Comparison of ENCODE assay signal across 1 cellular context in the genomic region with DNA sequence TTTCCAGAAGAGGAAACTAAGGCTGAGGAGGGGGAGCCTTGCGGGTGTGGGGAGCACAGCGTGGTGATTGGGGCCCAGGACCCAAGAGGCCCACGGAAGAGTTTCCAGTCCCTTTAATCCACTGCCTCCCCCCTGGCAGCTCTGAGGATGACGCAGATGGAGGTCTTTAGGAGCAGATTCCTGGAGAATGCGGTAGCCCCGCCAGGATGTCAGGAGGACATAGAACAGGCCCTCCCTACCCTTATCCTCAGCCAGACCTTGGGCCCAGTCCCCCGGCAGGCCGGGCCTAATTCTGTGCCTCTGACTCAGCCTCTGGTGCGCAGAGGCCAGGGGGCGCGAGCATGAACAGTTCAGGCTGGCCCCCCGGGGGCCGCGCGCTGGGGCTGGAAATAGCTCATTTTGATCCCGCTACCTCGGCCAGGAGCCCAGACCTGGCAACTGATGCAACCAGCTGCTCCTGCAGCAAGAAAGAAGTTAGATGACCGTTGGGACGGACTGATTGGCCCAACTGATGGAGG.
TF ChIP-seq lines count a peak whose summit lies in the region.

No MANE protein-coding gene starts in this region.

TF ChIP-seq in HEK293, 187 proteins besides CTCF, POLR2A, EP300 and RAD21 (continued from another document and continues in another):
- TF ChIP-seq, protein P1, sequence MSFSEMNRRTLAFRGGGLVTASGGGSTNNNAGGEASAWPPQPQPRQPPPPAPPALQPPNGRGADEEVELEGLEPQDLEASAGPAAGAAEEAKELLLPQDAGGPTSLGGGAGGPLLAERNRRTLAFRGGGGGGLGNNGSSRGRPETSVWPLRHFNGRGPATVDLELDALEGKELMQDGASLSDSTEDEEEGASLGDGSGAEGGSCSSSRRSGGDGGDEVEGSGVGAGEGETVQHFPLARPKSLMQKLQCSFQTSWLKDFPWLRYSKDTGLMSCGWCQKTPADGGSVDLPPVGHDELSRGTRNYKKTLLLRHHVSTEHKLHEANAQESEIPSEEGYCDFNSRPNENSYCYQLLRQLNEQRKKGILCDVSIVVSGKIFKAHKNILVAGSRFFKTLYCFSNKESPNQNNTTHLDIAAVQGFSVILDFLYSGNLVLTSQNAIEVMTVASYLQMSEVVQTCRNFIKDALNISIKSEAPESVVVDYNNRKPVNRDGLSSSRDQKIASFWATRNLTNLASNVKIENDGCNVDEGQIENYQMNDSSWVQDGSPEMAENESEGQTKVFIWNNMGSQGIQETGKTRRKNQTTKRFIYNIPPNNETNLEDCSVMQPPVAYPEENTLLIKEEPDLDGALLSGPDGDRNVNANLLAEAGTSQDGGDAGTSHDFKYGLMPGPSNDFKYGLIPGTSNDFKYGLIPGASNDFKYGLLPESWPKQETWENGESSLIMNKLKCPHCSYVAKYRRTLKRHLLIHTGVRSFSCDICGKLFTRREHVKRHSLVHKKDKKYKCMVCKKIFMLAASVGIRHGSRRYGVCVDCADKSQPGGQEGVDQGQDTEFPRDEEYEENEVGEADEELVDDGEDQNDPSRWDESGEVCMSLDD (tag by site-specific recombination; IDR thresholded peaks at IDR 0.05) = peak; percentile 82
- TF ChIP-seq ZNF792 (tag by site-specific recombination; IDR thresholded peaks at IDR 0.05) = no peak
- no peak for TF ChIP-seq KLF1 (tag by site-specific recombination; IDR thresholded peaks at IDR 0.05)
- TF ChIP-seq GLIS2 (tag by site-specific recombination; IDR thresholded peaks at IDR 0.05) = peak; percentile 97
- TF ChIP-seq YY1 (tag by site-specific recombination; IDR thresholded peaks at IDR 0.05) = no peak
- no peak for TF ChIP-seq BCL11A (tag by site-specific recombination; IDR thresholded peaks at IDR 0.05; ENCODE audit: low read depth)
- no peak for TF ChIP-seq ZNF274 (IDR thresholded peaks at IDR 0.05; ENCODE audit: low read length)
- TF ChIP-seq ZNF274 (tag by site-specific recombination; IDR thresholded peaks at IDR 0.05; ENCODE audit: borderline replicate concordance) = no peak
- no peak for TF ChIP-seq ZNF211 (tag by site-specific recombination; IDR thresholded peaks at IDR 0.05; ENCODE audit: low read depth)
- TF ChIP-seq ZNF248 (tag by site-specific recombination; IDR thresholded peaks at IDR 0.05) = no peak
- TF ChIP-seq ZNF558 (tag by site-specific recombination; IDR thresholded peaks at IDR 0.05) = 0 out of 2 replicates have a peak, but pooled peaks have one; percentile 78
- no peak for TF ChIP-seq ZNF549 (tag by site-specific recombination; IDR thresholded peaks at IDR 0.05)
- no peak for TF ChIP-seq ZNF664 (tag by site-specific recombination; IDR thresholded peaks at IDR 0.05)
- TF ChIP-seq, protein P2, sequence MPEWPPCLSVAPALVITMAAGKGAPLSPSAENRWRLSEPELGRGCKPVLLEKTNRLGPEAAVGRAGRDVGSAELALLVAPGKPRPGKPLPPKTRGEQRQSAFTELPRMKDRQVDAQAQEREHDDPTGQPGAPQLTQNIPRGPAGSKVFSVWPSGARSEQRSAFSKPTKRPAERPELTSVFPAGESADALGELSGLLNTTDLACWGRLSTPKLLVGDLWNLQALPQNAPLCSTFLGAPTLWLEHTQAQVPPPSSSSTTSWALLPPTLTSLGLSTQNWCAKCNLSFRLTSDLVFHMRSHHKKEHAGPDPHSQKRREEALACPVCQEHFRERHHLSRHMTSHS (tag by site-specific recombination; IDR thresholded peaks at IDR 0.05) = no peak
- no peak for TF ChIP-seq ZFP3 (tag by site-specific recombination; IDR thresholded peaks at IDR 0.05; ENCODE audit: low read depth)
- no peak for TF ChIP-seq ZNF654 (tag by site-specific recombination; IDR thresholded peaks at IDR 0.05; ENCODE audit: low read depth)
- TF ChIP-seq ZNF501 (tag by site-specific recombination; IDR thresholded peaks at IDR 0.05) = peak; percentile 88
- TF ChIP-seq, protein P3, sequence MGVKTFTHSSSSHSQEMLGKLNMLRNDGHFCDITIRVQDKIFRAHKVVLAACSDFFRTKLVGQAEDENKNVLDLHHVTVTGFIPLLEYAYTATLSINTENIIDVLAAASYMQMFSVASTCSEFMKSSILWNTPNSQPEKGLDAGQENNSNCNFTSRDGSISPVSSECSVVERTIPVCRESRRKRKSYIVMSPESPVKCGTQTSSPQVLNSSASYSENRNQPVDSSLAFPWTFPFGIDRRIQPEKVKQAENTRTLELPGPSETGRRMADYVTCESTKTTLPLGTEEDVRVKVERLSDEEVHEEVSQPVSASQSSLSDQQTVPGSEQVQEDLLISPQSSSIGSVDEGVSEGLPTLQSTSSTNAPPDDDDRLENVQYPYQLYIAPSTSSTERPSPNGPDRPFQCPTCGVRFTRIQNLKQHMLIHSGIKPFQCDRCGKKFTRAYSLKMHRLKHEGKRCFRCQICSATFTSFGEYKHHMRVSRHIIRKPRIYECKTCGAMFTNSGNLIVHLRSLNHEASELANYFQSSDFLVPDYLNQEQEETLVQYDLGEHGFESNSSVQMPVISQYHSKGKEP (tag by site-specific recombination; IDR thresholded peaks at IDR 0.05) = peak; percentile 92
- TF ChIP-seq, protein P4, sequence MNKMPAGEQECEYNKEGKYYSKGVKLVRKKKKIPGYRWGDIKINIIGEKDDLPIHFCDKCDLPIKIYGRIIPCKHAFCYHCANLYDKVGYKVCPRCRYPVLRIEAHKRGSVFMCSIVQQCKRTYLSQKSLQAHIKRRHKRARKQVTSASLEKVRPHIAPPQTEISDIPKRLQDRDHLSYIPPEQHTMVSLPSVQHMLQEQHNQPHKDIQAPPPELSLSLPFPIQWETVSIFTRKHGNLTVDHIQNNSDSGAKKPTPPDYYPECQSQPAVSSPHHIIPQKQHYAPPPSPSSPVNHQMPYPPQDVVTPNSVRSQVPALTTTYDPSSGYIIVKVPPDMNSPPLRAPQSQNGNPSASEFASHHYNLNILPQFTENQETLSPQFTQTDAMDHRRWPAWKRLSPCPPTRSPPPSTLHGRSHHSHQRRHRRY (tag by site-specific recombination; IDR thresholded peaks at IDR 0.05) = 0 out of 2 replicates have a peak, but pooled peaks have one; percentile 15
- TF ChIP-seq ZFP37 (tag by site-specific recombination; IDR thresholded peaks at IDR 0.05) = peak; percentile 96
- no peak for TF ChIP-seq ZNF157 (tag by site-specific recombination; IDR thresholded peaks at IDR 0.05)
- no peak for TF ChIP-seq EGR2 (tag by site-specific recombination; IDR thresholded peaks at IDR 0.05; ENCODE audit: low read depth)
- no peak for TF ChIP-seq ZNF707 (tag by site-specific recombination; IDR thresholded peaks at IDR 0.05)
- TF ChIP-seq, protein P5, sequence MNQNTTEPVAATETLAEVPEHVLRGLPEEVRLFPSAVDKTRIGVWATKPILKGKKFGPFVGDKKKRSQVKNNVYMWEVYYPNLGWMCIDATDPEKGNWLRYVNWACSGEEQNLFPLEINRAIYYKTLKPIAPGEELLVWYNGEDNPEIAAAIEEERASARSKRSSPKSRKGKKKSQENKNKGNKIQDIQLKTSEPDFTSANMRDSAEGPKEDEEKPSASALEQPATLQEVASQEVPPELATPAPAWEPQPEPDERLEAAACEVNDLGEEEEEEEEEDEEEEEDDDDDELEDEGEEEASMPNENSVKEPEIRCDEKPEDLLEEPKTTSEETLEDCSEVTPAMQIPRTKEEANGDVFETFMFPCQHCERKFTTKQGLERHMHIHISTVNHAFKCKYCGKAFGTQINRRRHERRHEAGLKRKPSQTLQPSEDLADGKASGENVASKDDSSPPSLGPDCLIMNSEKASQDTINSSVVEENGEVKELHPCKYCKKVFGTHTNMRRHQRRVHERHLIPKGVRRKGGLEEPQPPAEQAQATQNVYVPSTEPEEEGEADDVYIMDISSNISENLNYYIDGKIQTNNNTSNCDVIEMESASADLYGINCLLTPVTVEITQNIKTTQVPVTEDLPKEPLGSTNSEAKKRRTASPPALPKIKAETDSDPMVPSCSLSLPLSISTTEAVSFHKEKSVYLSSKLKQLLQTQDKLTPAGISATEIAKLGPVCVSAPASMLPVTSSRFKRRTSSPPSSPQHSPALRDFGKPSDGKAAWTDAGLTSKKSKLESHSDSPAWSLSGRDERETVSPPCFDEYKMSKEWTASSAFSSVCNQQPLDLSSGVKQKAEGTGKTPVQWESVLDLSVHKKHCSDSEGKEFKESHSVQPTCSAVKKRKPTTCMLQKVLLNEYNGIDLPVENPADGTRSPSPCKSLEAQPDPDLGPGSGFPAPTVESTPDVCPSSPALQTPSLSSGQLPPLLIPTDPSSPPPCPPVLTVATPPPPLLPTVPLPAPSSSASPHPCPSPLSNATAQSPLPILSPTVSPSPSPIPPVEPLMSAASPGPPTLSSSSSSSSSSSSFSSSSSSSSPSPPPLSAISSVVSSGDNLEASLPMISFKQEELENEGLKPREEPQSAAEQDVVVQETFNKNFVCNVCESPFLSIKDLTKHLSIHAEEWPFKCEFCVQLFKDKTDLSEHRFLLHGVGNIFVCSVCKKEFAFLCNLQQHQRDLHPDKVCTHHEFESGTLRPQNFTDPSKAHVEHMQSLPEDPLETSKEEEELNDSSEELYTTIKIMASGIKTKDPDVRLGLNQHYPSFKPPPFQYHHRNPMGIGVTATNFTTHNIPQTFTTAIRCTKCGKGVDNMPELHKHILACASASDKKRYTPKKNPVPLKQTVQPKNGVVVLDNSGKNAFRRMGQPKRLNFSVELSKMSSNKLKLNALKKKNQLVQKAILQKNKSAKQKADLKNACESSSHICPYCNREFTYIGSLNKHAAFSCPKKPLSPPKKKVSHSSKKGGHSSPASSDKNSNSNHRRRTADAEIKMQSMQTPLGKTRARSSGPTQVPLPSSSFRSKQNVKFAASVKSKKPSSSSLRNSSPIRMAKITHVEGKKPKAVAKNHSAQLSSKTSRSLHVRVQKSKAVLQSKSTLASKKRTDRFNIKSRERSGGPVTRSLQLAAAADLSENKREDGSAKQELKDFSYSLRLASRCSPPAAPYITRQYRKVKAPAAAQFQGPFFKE (tag by site-specific recombination; IDR thresholded peaks at IDR 0.05; ENCODE audit: borderline replicate concordance) = no peak
- no peak for TF ChIP-seq GFI1B (tag by site-specific recombination; IDR thresholded peaks at IDR 0.05)
- TF ChIP-seq, protein P6, sequence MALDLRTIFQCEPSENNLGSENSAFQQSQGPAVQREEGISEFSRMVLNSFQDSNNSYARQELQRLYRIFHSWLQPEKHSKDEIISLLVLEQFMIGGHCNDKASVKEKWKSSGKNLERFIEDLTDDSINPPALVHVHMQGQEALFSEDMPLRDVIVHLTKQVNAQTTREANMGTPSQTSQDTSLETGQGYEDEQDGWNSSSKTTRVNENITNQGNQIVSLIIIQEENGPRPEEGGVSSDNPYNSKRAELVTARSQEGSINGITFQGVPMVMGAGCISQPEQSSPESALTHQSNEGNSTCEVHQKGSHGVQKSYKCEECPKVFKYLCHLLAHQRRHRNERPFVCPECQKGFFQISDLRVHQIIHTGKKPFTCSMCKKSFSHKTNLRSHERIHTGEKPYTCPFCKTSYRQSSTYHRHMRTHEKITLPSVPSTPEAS (tag by site-specific recombination; IDR thresholded peaks at IDR 0.05) = 0 out of 2 replicates have a peak, but pooled peaks have one; percentile 44
- TF ChIP-seq MEIS1 (CRISPR knock-in tag; IDR thresholded peaks at IDR 0.05; ENCODE audit: borderline replicate concordance) = no peak
- TF ChIP-seq KLF8 (tag by site-specific recombination; IDR thresholded peaks at IDR 0.05) = no peak
- no peak for TF ChIP-seq ZNF155 (tag by site-specific recombination; IDR thresholded peaks at IDR 0.05)
- no peak for TF ChIP-seq ZNF585B (tag by site-specific recombination; IDR thresholded peaks at IDR 0.05)
- TF ChIP-seq ZNF366 (tag by site-specific recombination; conservative IDR thresholded peaks at IDR 0.05) = peak; percentile 81
- no peak for TF ChIP-seq KLF10 (tag by site-specific recombination; IDR thresholded peaks at IDR 0.05)
- no peak for TF ChIP-seq TCF7L2 (IDR thresholded peaks at IDR 0.05; ENCODE audit: borderline replicate concordance, low read depth, low read length)
- TF ChIP-seq, protein P7, sequence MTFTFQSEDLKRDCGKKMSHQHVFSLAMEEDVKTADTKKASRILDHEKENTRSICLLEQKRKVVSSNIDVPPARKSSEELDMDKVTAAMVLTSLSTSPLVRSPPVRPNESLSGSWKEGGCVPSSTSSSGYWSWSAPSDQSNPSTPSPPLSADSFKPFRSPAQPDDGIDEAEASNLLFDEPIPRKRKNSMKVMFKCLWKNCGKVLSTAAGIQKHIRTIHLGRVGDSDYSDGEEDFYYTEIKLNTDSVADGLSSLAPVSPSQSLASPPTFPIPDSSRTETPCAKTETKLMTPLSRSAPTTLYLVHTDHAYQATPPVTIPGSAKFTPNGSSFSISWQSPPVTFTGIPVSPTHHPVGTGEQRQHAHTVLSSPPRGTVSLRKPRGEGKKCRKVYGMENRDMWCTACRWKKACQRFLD (tag by site-specific recombination; IDR thresholded peaks at IDR 0.05) = no peak
- TF ChIP-seq GLI2 (tag by site-specific recombination; IDR thresholded peaks at IDR 0.05; ENCODE audit: borderline replicate concordance, low read depth) = no peak
- TF ChIP-seq, protein P8, sequence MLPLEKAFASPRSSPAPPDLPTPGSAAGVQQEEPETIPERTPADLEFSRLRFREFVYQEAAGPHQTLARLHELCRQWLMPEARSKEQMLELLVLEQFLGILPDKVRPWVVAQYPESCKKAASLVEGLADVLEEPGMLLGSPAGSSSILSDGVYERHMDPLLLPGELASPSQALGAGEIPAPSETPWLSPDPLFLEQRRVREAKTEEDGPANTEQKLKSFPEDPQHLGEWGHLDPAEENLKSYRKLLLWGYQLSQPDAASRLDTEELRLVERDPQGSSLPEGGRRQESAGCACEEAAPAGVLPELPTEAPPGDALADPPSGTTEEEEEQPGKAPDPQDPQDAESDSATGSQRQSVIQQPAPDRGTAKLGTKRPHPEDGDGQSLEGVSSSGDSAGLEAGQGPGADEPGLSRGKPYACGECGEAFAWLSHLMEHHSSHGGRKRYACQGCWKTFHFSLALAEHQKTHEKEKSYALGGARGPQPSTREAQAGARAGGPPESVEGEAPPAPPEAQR (tag by site-specific recombination; IDR thresholded peaks at IDR 0.05) = no peak
- TF ChIP-seq, protein P9, sequence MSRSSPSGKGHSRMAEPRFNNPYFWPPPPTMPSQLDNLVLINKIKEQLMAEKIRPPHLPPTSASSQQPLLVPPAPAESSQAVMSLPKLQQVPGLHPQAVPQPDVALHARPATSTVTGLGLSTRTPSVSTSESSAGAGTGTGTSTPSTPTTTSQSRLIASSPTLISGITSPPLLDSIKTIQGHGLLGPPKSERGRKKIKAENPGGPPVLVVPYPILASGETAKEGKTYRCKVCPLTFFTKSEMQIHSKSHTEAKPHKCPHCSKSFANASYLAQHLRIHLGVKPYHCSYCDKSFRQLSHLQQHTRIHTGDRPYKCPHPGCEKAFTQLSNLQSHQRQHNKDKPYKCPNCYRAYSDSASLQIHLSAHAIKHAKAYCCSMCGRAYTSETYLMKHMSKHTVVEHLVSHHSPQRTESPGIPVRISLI (tag by site-specific recombination; IDR thresholded peaks at IDR 0.05) = no peak
- no peak for TF ChIP-seq ZNF16 (tag by site-specific recombination; IDR thresholded peaks at IDR 0.05; ENCODE audit: low read depth)
- TF ChIP-seq, protein P10, sequence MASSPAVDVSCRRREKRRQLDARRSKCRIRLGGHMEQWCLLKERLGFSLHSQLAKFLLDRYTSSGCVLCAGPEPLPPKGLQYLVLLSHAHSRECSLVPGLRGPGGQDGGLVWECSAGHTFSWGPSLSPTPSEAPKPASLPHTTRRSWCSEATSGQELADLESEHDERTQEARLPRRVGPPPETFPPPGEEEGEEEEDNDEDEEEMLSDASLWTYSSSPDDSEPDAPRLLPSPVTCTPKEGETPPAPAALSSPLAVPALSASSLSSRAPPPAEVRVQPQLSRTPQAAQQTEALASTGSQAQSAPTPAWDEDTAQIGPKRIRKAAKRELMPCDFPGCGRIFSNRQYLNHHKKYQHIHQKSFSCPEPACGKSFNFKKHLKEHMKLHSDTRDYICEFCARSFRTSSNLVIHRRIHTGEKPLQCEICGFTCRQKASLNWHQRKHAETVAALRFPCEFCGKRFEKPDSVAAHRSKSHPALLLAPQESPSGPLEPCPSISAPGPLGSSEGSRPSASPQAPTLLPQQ (tag by site-specific recombination; IDR thresholded peaks at IDR 0.05) = peak; percentile 94
